Comparison of ENCODE assay signal across 28 cellular contexts in the genomic region with DNA sequence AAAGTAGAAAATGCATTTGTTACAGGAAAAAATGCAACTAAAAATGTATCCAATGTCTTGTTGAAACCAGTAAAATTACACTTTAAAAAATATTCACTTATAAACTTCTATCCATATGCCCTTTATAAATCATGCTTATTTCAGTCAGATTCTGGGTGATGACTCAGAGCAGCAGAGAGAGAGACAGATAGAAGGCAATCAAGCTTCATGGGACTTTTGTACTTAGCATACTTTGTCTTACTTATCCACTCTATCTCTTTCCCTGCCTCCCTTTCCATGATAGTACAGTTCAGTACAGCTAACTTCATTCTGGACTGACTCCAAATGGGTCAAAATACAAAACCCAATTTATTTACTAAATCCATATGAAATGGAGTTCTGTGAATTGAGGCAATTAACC.
"Had no signal": no experiment of that assay in that cellular context is flagged by ENCODE, and none has a peak within 500 bp of the region (broad histone marks: within the 10 kb centered on the region; RNA-seq: fewer than 3 reads in every experiment).

No MANE protein-coding gene starts in this region.

- DNase-seq: dorsolateral prefrontal cortex; effector CD4-positive, alpha-beta T cell; glutamatergic neuron; heart right ventricle; hypothalamus; immature natural killer cell; islet precursor cell; left ventricle myocardium superior; lower lobe of right lung; naive B cell; pancreas; right lobe of liver; small intestine; stimulated activated CD4-positive, alpha-beta T cell treated with anti-CD3 and anti-CD28 coated beads, Interleukin-15, amount 100 ng/mL, for 24 hours; stimulated activated CD4-positive, alpha-beta T cell treated with anti-CD3 and anti-CD28 coated beads, Interleukin-4, amount 100 ng/mL, for 1 hour; stimulated activated CD8-positive, alpha-beta memory T cell treated with anti-CD3 and anti-CD28 coated beads, Interleukin-4, amount 100 ng/mL, for 48 hours; stimulated activated naive CD4-positive, alpha-beta T cell; stimulated activated naive CD8-positive, alpha-beta T cell treated with anti-CD3 and anti-CD28 coated beads, Interleukin-15, amount 100 ng/mL, for 72 hours; transverse colon had no signal

- ATAC-seq: foreskin keratinocyte; gastroesophageal sphincter; heart right ventricle; left ventricle myocardium superior; lower lobe of right lung; natural killer cell treated with Interleukin-12 subunit alpha and Interleukin-12 subunit beta and Interleukin-15 and Interleukin-18, amount 100 ng/mL, for 72 hours; pancreas; right lobe of liver; stimulated activated naive CD8-positive, alpha-beta T cell treated with anti-CD3 and anti-CD28 coated beads, Interleukin-15, amount 100 ng/mL, for 72 hours had no signal

- FAIRE-seq: colon, pancreas, small intestine had no signal

- H3K4me1 ChIP-seq: esophagus muscularis mucosa, foreskin keratinocyte, gastroesophageal sphincter, heart right ventricle, lower lobe of right lung, pancreas, right lobe of liver, suprapubic skin, transverse colon, vagina had no signal

- H3K27ac ChIP-seq: dorsolateral prefrontal cortex, epithelial cell of prostate, esophagus muscularis mucosa, foreskin keratinocyte, gastroesophageal sphincter, heart right ventricle, lower lobe of right lung, neutrophil, pancreas, right lobe of liver, suprapubic skin, transverse colon, vagina had no signal

- H3K36me3 ChIP-seq: esophagus muscularis mucosa, gastroesophageal sphincter, heart right ventricle, lower lobe of right lung, neutrophil, pancreas, right lobe of liver, suprapubic skin, transverse colon, vagina had no signal

- H3K9me3 ChIP-seq: esophagus muscularis mucosa, gastroesophageal sphincter, lower lobe of right lung, neutrophil, pancreas, right lobe of liver, suprapubic skin, transverse colon, vagina had no signal

- H3K4me3 ChIP-seq: dorsolateral prefrontal cortex, esophagus muscularis mucosa, gastroesophageal sphincter, heart right ventricle, lower lobe of right lung, pancreas, right lobe of liver, suprapubic skin, transverse colon, vagina had no signal
